ENCODE assay signal across 11 cellular contexts in the genomic region with DNA sequence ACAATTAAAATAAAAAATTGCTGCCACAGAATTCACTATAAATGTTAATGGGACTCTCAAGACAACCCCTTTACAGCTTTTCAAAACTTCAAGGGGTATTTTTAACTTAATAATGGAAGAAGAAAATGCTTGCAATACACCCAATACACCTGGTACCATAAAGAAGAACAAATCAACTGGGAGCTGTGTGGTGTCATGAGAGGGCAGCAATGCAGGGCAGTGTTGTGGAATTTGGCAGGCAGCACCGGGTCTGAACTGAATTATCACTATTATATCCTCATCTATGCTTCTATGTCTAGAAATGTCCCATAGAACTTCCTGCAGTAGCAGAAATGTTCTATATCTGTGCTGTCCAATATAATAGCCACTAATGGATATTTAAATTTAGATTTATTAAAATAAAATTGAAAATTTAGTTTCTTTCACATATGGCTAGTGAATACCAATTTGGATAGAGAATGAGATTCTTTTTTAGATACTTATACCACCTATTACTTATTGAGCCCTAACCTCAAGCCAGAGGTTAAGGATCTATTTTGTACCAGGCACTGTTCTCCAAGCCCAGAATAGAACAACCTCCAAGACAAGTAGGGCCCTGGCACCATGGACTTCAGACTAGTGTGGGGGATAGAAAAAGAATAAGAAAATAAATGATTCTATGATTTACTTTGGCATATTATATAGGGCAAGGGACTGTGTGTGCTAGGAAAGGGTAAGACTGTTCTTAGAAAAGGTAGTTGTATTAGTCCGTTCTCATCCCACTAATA.
"Had no signal": no experiment of that assay in that cellular context is flagged by ENCODE, and none has a peak within 500 bp of the region (broad histone marks: within the 10 kb centered on the region; RNA-seq: fewer than 3 reads in every experiment).

No MANE protein-coding gene starts in this region.

- ATAC-seq: GM23338, HCT116 had no signal

- H3K9ac ChIP-seq: GM23248 had no signal

- H3K4me2 ChIP-seq: GM23338 had no signal

- H3K9me3 ChIP-seq: HAP-1 had no signal

- H3K4me1 ChIP-seq: HAP-1 had no signal

- DNase-seq: GM23248, GOT3, H7, H9, HCEC 1CT, HFFc6 had no signal

- H3K4me3 ChIP-seq: GM23248, GM23338, HAP-1 had no signal

- H2AFZ ChIP-seq: GM23248, GM23338 had no signal

- H3K36me3 ChIP-seq: HAP-1 had no signal

- H3K27ac ChIP-seq: GM23248 had no signal

- FAIRE-seq: H1, H54 had no signal
